In the genomic region with DNA sequence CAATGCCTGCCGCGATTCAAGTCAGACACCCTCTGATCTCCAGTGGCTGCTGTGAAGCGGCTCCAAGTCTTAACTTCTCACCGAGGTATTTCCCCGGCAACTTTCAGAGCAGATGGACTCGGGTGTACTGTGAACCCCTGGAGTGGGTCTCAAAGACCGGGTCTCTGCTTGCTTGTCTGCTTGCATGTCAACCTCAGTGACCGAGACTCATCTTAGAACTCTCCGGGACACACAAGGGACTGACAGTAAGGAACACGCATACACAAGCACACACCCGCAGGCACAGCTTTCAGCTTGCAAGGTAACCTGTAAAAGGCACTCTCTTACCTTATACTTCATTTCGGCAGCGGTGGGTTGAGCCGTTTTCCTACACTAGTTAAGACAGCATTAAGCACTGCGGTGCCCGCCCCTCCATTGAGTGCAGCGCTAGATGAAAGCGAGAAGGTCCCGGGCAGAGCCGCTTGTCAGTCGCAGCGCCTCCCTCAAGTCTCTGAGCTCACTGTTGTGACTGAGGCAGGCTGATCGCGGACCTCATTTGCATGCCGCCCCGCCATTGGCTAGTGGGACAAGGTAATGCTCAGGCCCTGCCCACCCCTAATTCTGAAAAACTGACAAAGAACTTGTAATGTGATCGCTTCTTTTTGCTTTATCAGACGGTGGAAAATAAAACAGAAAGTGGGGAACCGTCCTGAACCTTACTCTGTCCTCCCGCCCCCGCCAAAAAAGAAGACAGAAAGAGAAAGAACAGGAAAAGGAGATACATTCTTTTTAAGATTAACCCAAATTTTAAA, we compare ENCODE assay signal across 8 cellular contexts. TPM values are rescaled to one million over a fixed set of nuclear protein-coding genes. Genes with fewer than 3 reads are reported as not detected.
DNase-seq lines count a peak whose midpoint lies in the region; TF ChIP-seq lines count a peak whose summit lies in the region.

A gene with protein sequence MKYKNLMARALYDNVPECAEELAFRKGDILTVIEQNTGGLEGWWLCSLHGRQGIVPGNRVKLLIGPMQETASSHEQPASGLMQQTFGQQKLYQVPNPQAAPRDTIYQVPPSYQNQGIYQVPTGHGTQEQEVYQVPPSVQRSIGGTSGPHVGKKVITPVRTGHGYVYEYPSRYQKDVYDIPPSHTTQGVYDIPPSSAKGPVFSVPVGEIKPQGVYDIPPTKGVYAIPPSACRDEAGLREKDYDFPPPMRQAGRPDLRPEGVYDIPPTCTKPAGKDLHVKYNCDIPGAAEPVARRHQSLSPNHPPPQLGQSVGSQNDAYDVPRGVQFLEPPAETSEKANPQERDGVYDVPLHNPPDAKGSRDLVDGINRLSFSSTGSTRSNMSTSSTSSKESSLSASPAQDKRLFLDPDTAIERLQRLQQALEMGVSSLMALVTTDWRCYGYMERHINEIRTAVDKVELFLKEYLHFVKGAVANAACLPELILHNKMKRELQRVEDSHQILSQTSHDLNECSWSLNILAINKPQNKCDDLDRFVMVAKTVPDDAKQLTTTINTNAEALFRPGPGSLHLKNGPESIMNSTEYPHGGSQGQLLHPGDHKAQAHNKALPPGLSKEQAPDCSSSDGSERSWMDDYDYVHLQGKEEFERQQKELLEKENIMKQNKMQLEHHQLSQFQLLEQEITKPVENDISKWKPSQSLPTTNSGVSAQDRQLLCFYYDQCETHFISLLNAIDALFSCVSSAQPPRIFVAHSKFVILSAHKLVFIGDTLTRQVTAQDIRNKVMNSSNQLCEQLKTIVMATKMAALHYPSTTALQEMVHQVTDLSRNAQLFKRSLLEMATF (minus strand): TSS at position 492 of the 791 bp plus-strand sequence. CDS start 153 bp downstream, at position 339.

- peak within 1 kb of the TSS; percentile 53 for H3K4me3 ChIP-seq in H7 (ENCODE audit: insufficient read depth, low read depth, low read length)
- peak within 1 kb of the TSS; percentile 64 for H3K4me3 ChIP-seq in fibroblast of the aortic adventitia (ENCODE audit: low read depth, low read length)

- no peaks in the 10 kb centered on the region for H3K36me3 Mint-ChIP-seq in nephron (ENCODE audit: low read depth)
- peaks cover 9% of the 10 kb centered on the region for H3K36me3 Mint-ChIP-seq in stimulated activated naive CD8-positive, alpha-beta T cell treated with anti-CD3 and anti-CD28 coated beads, Interleukin-15, Interleukin-2, amounts not matched to agents 100 ng/mL and 50 ng/mL, for 24 hours (ENCODE audit: low read depth)

- peaks cover 62% of the 10 kb centered on the region for H3K4me1 Mint-ChIP-seq in nephron
- peaks cover 77% of the 10 kb centered on the region for H3K4me1 Mint-ChIP-seq in stimulated activated naive CD8-positive, alpha-beta T cell treated with anti-CD3 and anti-CD28 coated beads, Interleukin-15, Interleukin-2, amounts not matched to agents 100 ng/mL and 50 ng/mL, for 24 hours (ENCODE audit: low read depth)

- peak within 1 kb of the TSS; percentile 83 to 86 (median 84) for H3K4me3 Mint-ChIP-seq in nephron
- peak within 1 kb of the TSS; percentile 83 for H3K4me3 Mint-ChIP-seq in stimulated activated naive CD8-positive, alpha-beta T cell treated with anti-CD3 and anti-CD28 coated beads, Interleukin-15, Interleukin-2, amounts not matched to agents 100 ng/mL and 50 ng/mL, for 24 hours

- peak within 1 kb of the TSS; percentile 90 to 95 (median 94) for H3K27ac Mint-ChIP-seq in nephron
- peak within 1 kb of the TSS; percentile 95 for H3K27ac Mint-ChIP-seq in stimulated activated naive CD8-positive, alpha-beta T cell treated with anti-CD3 and anti-CD28 coated beads, Interleukin-15, Interleukin-2, amounts not matched to agents 100 ng/mL and 50 ng/mL, for 24 hours

- no peaks in the 10 kb centered on the region for H3K9me3 Mint-ChIP-seq in nephron
- no peaks in the 10 kb centered on the region for H3K9me3 Mint-ChIP-seq in stimulated activated naive CD8-positive, alpha-beta T cell treated with anti-CD3 and anti-CD28 coated beads, Interleukin-15, Interleukin-2, amounts not matched to agents 100 ng/mL and 50 ng/mL, for 24 hours

- no peak for TF ChIP-seq CTCF in fibroblast of the aortic adventitia (IDR thresholded peaks at IDR 0.05; ENCODE audit: insufficient read depth, low read length)
- TF ChIP-seq CTCF in nephron (IDR thresholded peaks at IDR 0.05; ENCODE audit: unreplicated experiment in 3 of 3) = no peak

- H3K36me3 ChIP-seq in H7 (replicated peaks; ENCODE audit: control insufficient read depth, insufficient read depth, low read length) = no peaks in the 10 kb centered on the region

- DNase-seq in ELF-1 (ENCODE audit: low read depth, low spot score) (peak; percentile 96), H7 (peak; percentile 85), M059J (ENCODE audit: low read depth) (peak; percentile 100), SHP77 (lab: John Stamatoyannopoulos, UW) (peak; percentile 74 to 84), fibroblast of the aortic adventitia (ENCODE audit: low read depth) (peak; percentile 89)
- peak; percentile 89 for DNase-seq in activated effector memory CD4-positive, alpha-beta T cell treated with Interleukin-2 at 50 U/mL for 16 hours

- no peaks in the 10 kb centered on the region for H3K27me3 ChIP-seq in H7 (ENCODE audit: control insufficient read depth, insufficient read depth, low read length)

- peaks cover 13% of the 10 kb centered on the region for H3K27me3 Mint-ChIP-seq in nephron (ENCODE audit: low read depth)
- H3K27me3 Mint-ChIP-seq in stimulated activated naive CD8-positive, alpha-beta T cell treated with anti-CD3 and anti-CD28 coated beads, Interleukin-15, Interleukin-2, amounts not matched to agents 100 ng/mL and 50 ng/mL, for 24 hours = no peaks in the 10 kb centered on the region

RNA-seq across cellular contexts. Expression of the gene that starts here (rescaled TPM):
- 5.0 and 6.5 TPM in 2 replicates for total RNA-seq in H7 (2014; rRNA removed; shearing (Covaris generic))
- total RNA-seq in M059J (2014; rRNA removed; shearing (Covaris generic)) = 53.5 and 79.4 TPM in 2 replicates
- 0.33 and 0.36 TPM in 2 replicates for total RNA-seq in fibroblast of the aortic adventitia (ENCODE audit: low replicate concordance)

Comparison
In these comparisons a context has a peak if more than half of its experiments do, and no peak if none do; other contexts are left out.
1. Peak in every context shown above with its lines: DNase-seq and H3K4me3 ChIP-seq.
2. Peak in DNase-seq and H3K4me3 ChIP-seq in fibroblast of the aortic adventitia; RNA of the gene not detected or under 1 TPM.